Comparison of ENCODE assay signal across 1 cellular context in the genomic region with DNA sequence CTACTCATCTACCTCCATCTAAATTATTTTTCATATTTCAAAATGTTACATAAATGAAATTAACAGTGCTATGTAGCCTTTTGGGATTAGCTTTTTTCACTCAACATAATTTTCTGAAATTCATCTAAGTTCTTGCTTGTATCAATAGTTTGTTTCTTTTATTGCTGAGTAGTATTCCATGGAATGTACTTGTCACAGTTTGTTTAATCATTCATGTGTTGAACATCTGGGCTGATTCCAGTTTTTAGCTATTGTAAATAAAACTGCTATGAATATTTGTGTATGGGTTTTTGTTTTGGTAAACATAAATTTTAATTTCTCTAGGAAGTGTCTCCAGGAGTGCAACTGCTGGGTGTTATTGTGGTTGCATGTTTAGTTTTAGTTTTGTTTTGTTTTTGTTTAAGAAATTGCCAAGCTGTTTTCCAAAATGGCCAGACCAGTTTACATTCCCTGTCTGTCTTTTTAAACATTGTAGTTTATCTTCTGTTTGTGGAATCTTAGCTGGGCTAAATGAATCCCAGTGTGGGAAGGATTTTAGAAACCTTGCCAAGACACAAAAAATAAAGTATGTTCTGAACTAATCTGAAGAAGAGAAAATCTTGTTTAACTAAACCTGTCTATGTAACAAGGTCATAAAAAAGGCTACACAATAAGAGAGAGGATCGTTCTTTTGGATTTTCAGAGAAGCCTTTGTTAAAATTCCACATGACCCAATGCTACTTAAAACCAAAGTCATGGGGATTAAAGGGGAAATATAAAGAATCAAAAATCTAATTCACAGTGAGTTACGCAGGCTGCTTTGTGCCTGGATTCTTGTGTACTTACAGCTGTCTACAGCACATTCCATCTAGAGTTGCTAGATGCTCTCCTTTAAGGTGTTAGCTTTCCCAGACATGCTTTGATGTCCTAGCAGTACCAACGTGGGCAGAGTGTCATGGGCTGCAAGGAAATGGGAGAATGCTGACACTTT.
TF ChIP-seq lines count a peak whose summit lies in the region.

No MANE protein-coding gene starts in this region.

TF ChIP-seq in SK-N-SH treated with all-trans-retinoic acid at 6 μM for 48 hours, 23 proteins besides CTCF, POLR2A, EP300 and RAD21 (continued from another document):
- TF ChIP-seq, protein P1, sequence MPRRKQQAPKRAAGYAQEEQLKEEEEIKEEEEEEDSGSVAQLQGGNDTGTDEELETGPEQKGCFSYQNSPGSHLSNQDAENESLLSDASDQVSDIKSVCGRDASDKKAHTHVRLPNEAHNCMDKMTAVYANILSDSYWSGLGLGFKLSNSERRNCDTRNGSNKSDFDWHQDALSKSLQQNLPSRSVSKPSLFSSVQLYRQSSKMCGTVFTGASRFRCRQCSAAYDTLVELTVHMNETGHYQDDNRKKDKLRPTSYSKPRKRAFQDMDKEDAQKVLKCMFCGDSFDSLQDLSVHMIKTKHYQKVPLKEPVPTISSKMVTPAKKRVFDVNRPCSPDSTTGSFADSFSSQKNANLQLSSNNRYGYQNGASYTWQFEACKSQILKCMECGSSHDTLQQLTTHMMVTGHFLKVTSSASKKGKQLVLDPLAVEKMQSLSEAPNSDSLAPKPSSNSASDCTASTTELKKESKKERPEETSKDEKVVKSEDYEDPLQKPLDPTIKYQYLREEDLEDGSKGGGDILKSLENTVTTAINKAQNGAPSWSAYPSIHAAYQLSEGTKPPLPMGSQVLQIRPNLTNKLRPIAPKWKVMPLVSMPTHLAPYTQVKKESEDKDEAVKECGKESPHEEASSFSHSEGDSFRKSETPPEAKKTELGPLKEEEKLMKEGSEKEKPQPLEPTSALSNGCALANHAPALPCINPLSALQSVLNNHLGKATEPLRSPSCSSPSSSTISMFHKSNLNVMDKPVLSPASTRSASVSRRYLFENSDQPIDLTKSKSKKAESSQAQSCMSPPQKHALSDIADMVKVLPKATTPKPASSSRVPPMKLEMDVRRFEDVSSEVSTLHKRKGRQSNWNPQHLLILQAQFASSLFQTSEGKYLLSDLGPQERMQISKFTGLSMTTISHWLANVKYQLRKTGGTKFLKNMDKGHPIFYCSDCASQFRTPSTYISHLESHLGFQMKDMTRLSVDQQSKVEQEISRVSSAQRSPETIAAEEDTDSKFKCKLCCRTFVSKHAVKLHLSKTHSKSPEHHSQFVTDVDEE (CRISPR knock-in tag; IDR thresholded peaks at IDR 0.05) = no peak
